In genomic region chr10:48542471-48543210, GRCh38 we compare ENCODE assay signal across 14 cellular contexts.
"Had no signal": no experiment of that assay in that cellular context is flagged by ENCODE, and none has a peak within 500 bp of the region (broad histone marks: within the 10 kb centered on the region; RNA-seq: fewer than 3 reads in every experiment).

No MANE protein-coding gene starts in this region.

- DNase-seq: activated naive CD8-positive, alpha-beta T cell treated with anti-CD3 and anti-CD28 coated beads, Interleukin-2, amount 10 ng/mL, durations not matched to agents 7 days and 5 days; activated T-cell treated with anti-CD3 and anti-CD28 coated beads, Interleukin-2, amount 50 U/mL, for 24 hours; effector CD8-positive, alpha-beta T cell; gastrocnemius medialis; heart right ventricle; left ventricle myocardium inferior; mesenchymal stem cell; right lobe of liver; stimulated activated CD4-positive, alpha-beta T cell treated with anti-CD3 and anti-CD28 coated beads, Interleukin-4, amount 100 ng/mL, for 24 hours; SW 1271; tibial artery had no signal

- H3K36me3 Mint-ChIP-seq: activated naive CD8-positive, alpha-beta T cell treated with anti-CD3 and anti-CD28 coated beads, Interleukin-2, amount 10 ng/mL, durations not matched to agents 7 days and 5 days had no signal

- H3K4me1 ChIP-seq: ascending aorta, gastrocnemius medialis, heart right ventricle, left ventricle myocardium inferior, right lobe of liver, tibial artery had no signal

- H3K9me3 Mint-ChIP-seq: activated naive CD8-positive, alpha-beta T cell treated with anti-CD3 and anti-CD28 coated beads, Interleukin-2, amount 10 ng/mL, durations not matched to agents 7 days and 5 days; activated T-cell treated with anti-CD3 and anti-CD28 coated beads, Interleukin-2, amount 50 U/mL, for 24 hours; T-helper 2 cell treated with Interferon-gamma antibody and Interleukin-4, amounts not matched to agents 5 μg/mL and 100 μg/mL, for 36 hours had no signal

- H3K27me3 ChIP-seq: ascending aorta, gastrocnemius medialis, heart right ventricle, right lobe of liver, tibial artery had no signal

- H3K4me3 Mint-ChIP-seq: activated naive CD8-positive, alpha-beta T cell treated with anti-CD3 and anti-CD28 coated beads, Interleukin-2, amount 10 ng/mL, durations not matched to agents 7 days and 5 days; activated T-cell treated with anti-CD3 and anti-CD28 coated beads, Interleukin-2, amount 50 U/mL, for 24 hours; T-helper 2 cell treated with Interferon-gamma antibody and Interleukin-4, amounts not matched to agents 5 μg/mL and 100 μg/mL, for 36 hours had no signal

- H3K36me3 ChIP-seq: ascending aorta, gastrocnemius medialis, heart right ventricle, left ventricle myocardium inferior, right lobe of liver, tibial artery had no signal

- H3K9me3 ChIP-seq: ascending aorta, gastrocnemius medialis, heart right ventricle, left ventricle myocardium inferior, right lobe of liver, tibial artery had no signal

- H3K4me1 Mint-ChIP-seq: activated naive CD8-positive, alpha-beta T cell treated with anti-CD3 and anti-CD28 coated beads, Interleukin-2, amount 10 ng/mL, durations not matched to agents 7 days and 5 days had no signal

- H3K4me3 ChIP-seq: ascending aorta, gastrocnemius medialis, heart right ventricle, left ventricle myocardium inferior, right lobe of liver, tibial artery had no signal

- H3K27ac Mint-ChIP-seq: activated naive CD8-positive, alpha-beta T cell treated with anti-CD3 and anti-CD28 coated beads, Interleukin-2, amount 10 ng/mL, durations not matched to agents 7 days and 5 days; activated T-cell treated with anti-CD3 and anti-CD28 coated beads, Interleukin-2, amount 50 U/mL, for 24 hours; T-helper 2 cell treated with Interferon-gamma antibody and Interleukin-4, amounts not matched to agents 5 μg/mL and 100 μg/mL, for 36 hours had no signal

- ATAC-seq: activated CD4-positive, CD25-positive, alpha-beta regulatory T cell treated with anti-CD3 and anti-CD28 coated beads, Interleukin-2, amount 50 U/mL, for 24 hours; gastrocnemius medialis had no signal

- H3K27ac ChIP-seq: ascending aorta, gastrocnemius medialis, heart right ventricle, left ventricle myocardium inferior, right lobe of liver, tibial artery had no signal
